In genomic region chr5:38164776-38165399, GRCh38 we compare ENCODE assay signal across 27 cellular contexts.
"Had no signal": no experiment of that assay in that cellular context is flagged by ENCODE, and none has a peak within 500 bp of the region (broad histone marks: within the 10 kb centered on the region; RNA-seq: fewer than 3 reads in every experiment).

No MANE protein-coding gene starts in this region.

- H3K27me3 ChIP-seq: pancreas, right lobe of liver, sigmoid colon, thyroid gland, tibial nerve, upper lobe of left lung had no signal

- H3K9me3 ChIP-seq: neutrophil, pancreas, prostate gland, right lobe of liver, sigmoid colon, stomach, thoracic aorta, thyroid gland, tibial nerve, upper lobe of left lung had no signal

- H3K4me3 ChIP-seq: pancreas, prostate gland, right lobe of liver, sigmoid colon, skin epidermis, smooth muscle cell, spleen, stomach, thoracic aorta, thyroid gland, tibial nerve, upper lobe of left lung had no signal

- FAIRE-seq: pancreas, urothelium cell line had no signal

- H3K27ac ChIP-seq: neutrophil, pancreas, prostate gland, right lobe of liver, sigmoid colon, skin epidermis, spleen, stomach, thoracic aorta, thyroid gland, tibial nerve, upper lobe of left lung had no signal

- H3K4me2 ChIP-seq: smooth muscle cell had no signal

- H3K4me1 ChIP-seq: pancreas, prostate gland, right lobe of liver, spleen, stomach, thyroid gland, tibial nerve, upper lobe of left lung had no signal

- ATAC-seq: naive thymus-derived CD8-positive, alpha-beta T cell; natural killer cell treated with Interleukin-12 subunit alpha and Interleukin-12 subunit beta and Interleukin-15 and Interleukin-18, amount 100 ng/mL, for 72 hours; pancreas; right cardiac atrium; stimulated activated effector memory CD8-positive, alpha-beta T cell treated with anti-CD3 and anti-CD28 coated beads, Interleukin-12 subunit alpha, Interleukin-12 subunit beta, amount 100 ng/mL, for 72 hours; stimulated activated naive B cell treated with anti-CD40 and anti-IgM and Interleukin-4, amounts not matched to agents 10 μg/mL and 1 μg/mL and 100 μg/mL, for 72 hours had no signal

- H3K36me3 ChIP-seq: neutrophil, pancreas, prostate gland, right lobe of liver, sigmoid colon, spleen, stomach, thoracic aorta, thyroid gland, tibial nerve, upper lobe of left lung had no signal

- DNase-seq: naive B cell; naive thymus-derived CD8-positive, alpha-beta T cell; nephron progenitor cell; nucleus accumbens; pancreas; right cardiac atrium; right lobe of liver; sigmoid colon; spleen; stimulated activated CD4-positive, alpha-beta T cell treated with anti-CD3 and anti-CD28 coated beads, Interleukin-12 subunit alpha, Interleukin-12 subunit beta, amount 100 ng/mL, for 4 hours; stimulated activated CD4-positive, alpha-beta T cell treated with anti-CD3 and anti-CD28 coated beads, Interleukin-1b, Interleukin-23, amount 100 ng/mL, for 48 hours; stimulated activated CD4-positive, alpha-beta T cell treated with anti-CD3 and anti-CD28 coated beads, Interleukin-4, amount 100 ng/mL, for 1 hour; stimulated activated naive B cell treated with anti-CD40 and anti-IgM and Interleukin-4, amounts not matched to agents 10 μg/mL and 1 μg/mL and 100 μg/mL, for 72 hours; stimulated activated naive CD4-positive, alpha-beta T cell treated with Interleukin-2 at 50 U/mL for 16 hours; stomach; thyroid gland; trophoblast cell had no signal
